10 cellular contexts compared by ENCODE assay signal in the genomic region with DNA sequence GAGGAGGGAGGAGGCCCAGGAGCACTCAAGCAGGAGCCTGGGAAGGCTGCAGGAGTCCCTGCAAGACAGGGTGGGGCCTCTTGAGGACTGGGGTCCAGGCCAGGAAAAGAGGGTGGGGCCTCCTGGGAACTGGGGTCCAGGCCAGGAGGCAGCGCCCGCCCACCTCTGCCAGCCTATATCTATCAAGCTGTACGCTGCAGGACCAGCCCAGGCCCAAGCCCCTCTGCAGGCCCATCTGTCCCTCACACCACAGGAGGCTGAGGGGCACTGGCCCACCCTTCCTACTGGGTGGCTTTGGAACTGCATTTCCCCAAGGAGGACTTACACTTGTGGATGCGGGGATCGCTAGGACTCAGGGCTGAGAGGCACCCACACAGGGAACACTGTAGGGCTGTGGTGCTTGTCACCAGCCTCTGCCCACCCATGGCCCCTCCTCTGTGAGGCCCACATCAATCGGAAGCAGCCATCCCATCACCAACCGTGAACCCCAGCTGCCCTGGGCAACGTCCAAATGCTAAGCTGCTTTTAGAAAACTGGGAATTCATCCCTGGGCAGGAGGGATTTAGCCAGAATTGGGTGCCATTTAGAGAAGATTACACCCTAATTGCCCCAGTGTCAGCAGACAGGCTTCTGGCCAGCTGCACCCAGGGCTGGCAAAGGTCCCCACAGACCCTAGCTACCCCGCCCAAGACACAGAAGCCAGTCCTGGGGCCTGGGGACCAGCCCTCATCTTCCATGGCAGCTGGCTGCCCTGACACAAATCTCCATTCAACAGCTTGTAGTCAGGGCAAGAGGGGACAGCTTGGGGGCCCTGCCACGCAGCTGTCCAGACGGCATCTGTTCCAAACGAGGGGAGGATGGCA. TPM values are rescaled to one million over a fixed set of nuclear protein-coding genes. Genes with fewer than 3 reads are reported as not detected.
DNase-seq lines count a peak whose midpoint lies in the region; ATAC-seq and TF ChIP-seq lines count a peak whose summit lies in the region.
"Had no signal": no experiment of that assay in that cellular context is flagged by ENCODE, and none has a peak within 500 bp of the region (broad histone marks: within the 10 kb centered on the region; RNA-seq: fewer than 3 reads in every experiment).

No MANE protein-coding gene starts in this region.

- H3K27ac ChIP-seq in esophagus squamous epithelium (peak overlapping the region; percentile 25 to 77 (median 61)), aorta (ENCODE audit: low read depth in 1 of 2, low read length in 2 of 2) (no peak overlapping the region), colonic mucosa (no peak overlapping the region)

- peak overlapping the region in 1 of 2 donors; percentile 12 for H3K9ac ChIP-seq in colonic mucosa (ENCODE audit: low read depth in 2 of 2, low read length in 2 of 2)

- ATAC-seq in aorta (ENCODE audit: low FRiP score), result peak; percentile 50
- ATAC-seq: stimulated activated naive CD8-positive, alpha-beta T cell treated with anti-CD3 and anti-CD28 coated beads, Interleukin-15, amount 100 ng/mL, for 72 hours had no signal

- H3K36me3 ChIP-seq in esophagus squamous epithelium (peaks cover 0 to 3% (median 0%) of the 10 kb centered on the region in 3 donors), aorta (ENCODE audit: control insufficient read depth in 1 of 2, insufficient read depth in 2 of 2, low read length in 1 of 2) (no peaks in the 10 kb centered on the region), colonic mucosa (no peaks in the 10 kb centered on the region)

- peak overlapping the region in 2 of 3 experiments; percentile 56 to 79 for H3K27ac Mint-ChIP-seq in nephron

- H3K4me1 ChIP-seq in esophagus squamous epithelium (peaks cover 39 to 92% (median 65%) of the 10 kb centered on the region in 3 donors), aorta (ENCODE audit: control insufficient read depth in 1 of 2, insufficient read depth in 2 of 2, low read length in 2 of 2) (no peaks in the 10 kb centered on the region), colonic mucosa (peaks cover 4% of the 10 kb centered on the region)

- peaks cover 29% of the 10 kb centered on the region for H3K36me3 Mint-ChIP-seq in nephron (ENCODE audit: low read depth)

- H3K27me3 Mint-ChIP-seq in nephron (ENCODE audit: low read depth), result no peaks in the 10 kb centered on the region
- H3K27me3 Mint-ChIP-seq: stimulated activated naive CD8-positive, alpha-beta T cell treated with anti-CD3 and anti-CD28 coated beads, Interleukin-15, amount 100 ng/mL, for 72 hours had no signal

- intact Hi-C loops in esophagus squamous epithelium (cut with DNase I) (no loop called here), aorta (cut with DNase I) (no loop called here), colonic mucosa (cut with DNase I) (no loop called here)

- CTCF ChIA-PET in GM10248 (lab: Yijun Ruan, JAX), result interaction anchor here (0.9 to 1.4 kb wide), 2 partner anchors 14 to 32 kb away, joined by 3 to 6 read pairs; no protein-coding TSS in a partner anchor

- TF ChIP-seq CTCF in esophagus squamous epithelium (IDR thresholded peaks at IDR 0.05) (peak in 1 of 6 experiments; percentile 21), nephron (IDR thresholded peaks at IDR 0.05; ENCODE audit: unreplicated experiment in 3 of 3) (no peak), colonic mucosa (IDR thresholded peaks at IDR 0.05) (no peak), GM10248 (IDR thresholded peaks at IDR 0.05; ENCODE audit: control extremely low read depth, extremely low read depth, low read depth, missing control alignments) (no peak)

- H3K9me3 ChIP-seq in esophagus squamous epithelium, result no peaks in the 10 kb centered on the region
- no peaks in the 10 kb centered on the region for H3K9me3 ChIP-seq in aorta (ENCODE audit: control insufficient read depth, low read length)
- no peaks in the 10 kb centered on the region for H3K9me3 ChIP-seq in colonic mucosa

- H3K4me3 Mint-ChIP-seq in nephron, result no peak overlapping the region
- H3K4me3 Mint-ChIP-seq: stimulated activated naive CD8-positive, alpha-beta T cell treated with anti-CD3 and anti-CD28 coated beads, Interleukin-15, amount 100 ng/mL, for 72 hours had no signal

- POLR2A ChIA-PET in GM10248 (lab: Yijun Ruan, JAX), result no interaction called here

- H3K4me3 ChIP-seq in esophagus squamous epithelium, result no peak overlapping the region
- H3K4me3 ChIP-seq in aorta (ENCODE audit: low read length in 2 of 2), result no peak overlapping the region
- no peak overlapping the region for H3K4me3 ChIP-seq in colonic mucosa

- 20 to 33% methylated on average over 4 to 5 of the region's 12 CpGs for WGBS in esophagus squamous epithelium, 2 donors
- 26 to 36% methylated on average over 12 of the region's 12 CpGs for WGBS in aorta, 2 donors

- H3K4me1 Mint-ChIP-seq in nephron, result peaks cover 64% of the 10 kb centered on the region

- H3K9me3 Mint-ChIP-seq in nephron, result peaks cover 10% of the 10 kb centered on the region
- H3K9me3 Mint-ChIP-seq: stimulated activated naive CD8-positive, alpha-beta T cell treated with anti-CD3 and anti-CD28 coated beads, Interleukin-15, amount 100 ng/mL, for 72 hours had no signal

- peak; percentile 56 for DNase-seq in activated effector memory CD4-positive, alpha-beta T cell treated with anti-CD3 and anti-CD28 coated beads, Interleukin-2, amount 50 U/mL, for 16 hours
- DNase-seq in activated effector memory CD4-positive, alpha-beta T cell treated with Interleukin-2 at 50 U/mL for 16 hours, result no peak
- DNase-seq in esophagus squamous epithelium (lab: John Stamatoyannopoulos, UW), result no peak
- peak; percentile 46 to 69 for DNase-seq in aorta
- DNase-seq in colonic mucosa, result no peak
- DNase-seq in HUDEP-2 (lab: John Stamatoyannopoulos, UW; ENCODE audit: unreplicated experiment in 76 of 76), result no peak
- DNase-seq in GM10248 (ENCODE audit: extremely low spot score), result no peak
- DNase-seq: KG1; stimulated activated naive CD8-positive, alpha-beta T cell treated with anti-CD3 and anti-CD28 coated beads, Interleukin-15, amount 100 ng/mL, for 72 hours had no signal

- TF ChIP-seq POLR2A in esophagus squamous epithelium (IDR thresholded peaks at IDR 0.05), result no peak

- H3K27me3 ChIP-seq in esophagus squamous epithelium (no peaks in the 10 kb centered on the region), aorta (ENCODE audit: control insufficient read depth in 1 of 2, insufficient read depth in 2 of 2, low read length in 1 of 2) (no peaks in the 10 kb centered on the region), colonic mucosa (no peaks in the 10 kb centered on the region)

RNA-seq across cellular contexts. Expression of a gene that starts 15.3 kb away (rescaled TPM):
- 100 to 1,000 TPM in 1 of 4 donors, 10 to 100 TPM in 3; 81.7 to 116 (median 91.1) TPM for total RNA-seq in esophagus squamous epithelium
- total RNA-seq in aorta, result 10 to 100 TPM; 32.4 to 37.2 TPM
- polyA plus RNA-seq in aorta, result 10 to 100 TPM in 1 of 2 donors, 1 to 10 TPM in 1; 8.9 to 16.1 TPM
- total RNA-seq in colonic mucosa, result 1 to 10 TPM; 6.2 to 9.8 TPM

Comparison
In these comparisons a context has a peak if more than half of its experiments do, and no peak if none do; other contexts are left out.
1. DNase-seq: peak in activated effector memory CD4-positive, alpha-beta T cell treated with anti-CD3 and anti-CD28 coated beads, Interleukin-2, amount 50 U/mL, for 16 hours (single experiment) and aorta (2 of 2); none in activated effector memory CD4-positive, alpha-beta T cell treated with Interleukin-2 at 50 U/mL for 16 hours (single experiment), esophagus squamous epithelium (single experiment), colonic mucosa (single experiment), HUDEP-2 (0 of 76) and GM10248 (single experiment).
2. H3K27ac ChIP-seq: peak in esophagus squamous epithelium (4 of 4); none in aorta (0 of 2) and colonic mucosa (single experiment).